1 cellular context compared by ENCODE assay signal in the genomic region with DNA sequence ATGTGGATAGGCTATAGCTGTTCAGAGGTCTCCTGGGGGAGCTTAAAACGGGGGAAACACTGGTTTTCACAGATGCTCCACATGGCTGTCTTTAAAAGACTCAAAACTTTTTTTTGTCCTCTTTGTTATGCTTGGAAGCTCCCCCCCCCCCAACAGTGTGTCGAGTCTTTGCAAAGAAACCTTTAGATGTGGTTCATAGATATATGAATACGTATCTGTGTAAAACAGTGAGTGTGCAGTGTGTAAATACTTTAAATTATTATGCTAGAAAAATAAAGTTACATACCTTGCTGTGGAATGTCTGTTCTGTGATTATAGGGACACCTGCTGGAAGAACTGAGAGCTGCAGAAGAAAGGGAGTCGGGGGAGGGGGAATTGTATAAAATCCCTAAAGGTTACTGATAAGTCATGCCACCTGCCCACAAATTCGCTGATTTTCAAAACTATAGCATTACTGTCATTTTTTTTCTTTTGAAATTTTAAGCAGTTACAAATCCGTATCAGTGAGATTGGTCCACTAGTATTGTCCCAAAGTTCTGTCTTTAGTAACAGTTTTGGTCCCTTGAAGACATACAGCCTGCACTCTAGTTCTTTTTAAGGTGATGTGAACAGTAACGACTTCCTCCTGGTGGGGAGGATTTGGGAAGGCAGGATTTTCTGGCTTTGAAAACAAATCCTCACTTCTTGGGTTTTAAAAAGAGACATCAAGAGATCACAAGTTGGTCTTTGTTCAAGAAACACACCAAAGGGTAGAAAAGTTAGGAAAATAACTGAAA.
TF ChIP-seq lines count a peak whose summit lies in the region.

No MANE protein-coding gene starts in this region.

TF ChIP-seq in HEK293, 187 proteins besides CTCF, POLR2A, EP300 and RAD21 (continued from another document):
- TF ChIP-seq, protein P1, sequence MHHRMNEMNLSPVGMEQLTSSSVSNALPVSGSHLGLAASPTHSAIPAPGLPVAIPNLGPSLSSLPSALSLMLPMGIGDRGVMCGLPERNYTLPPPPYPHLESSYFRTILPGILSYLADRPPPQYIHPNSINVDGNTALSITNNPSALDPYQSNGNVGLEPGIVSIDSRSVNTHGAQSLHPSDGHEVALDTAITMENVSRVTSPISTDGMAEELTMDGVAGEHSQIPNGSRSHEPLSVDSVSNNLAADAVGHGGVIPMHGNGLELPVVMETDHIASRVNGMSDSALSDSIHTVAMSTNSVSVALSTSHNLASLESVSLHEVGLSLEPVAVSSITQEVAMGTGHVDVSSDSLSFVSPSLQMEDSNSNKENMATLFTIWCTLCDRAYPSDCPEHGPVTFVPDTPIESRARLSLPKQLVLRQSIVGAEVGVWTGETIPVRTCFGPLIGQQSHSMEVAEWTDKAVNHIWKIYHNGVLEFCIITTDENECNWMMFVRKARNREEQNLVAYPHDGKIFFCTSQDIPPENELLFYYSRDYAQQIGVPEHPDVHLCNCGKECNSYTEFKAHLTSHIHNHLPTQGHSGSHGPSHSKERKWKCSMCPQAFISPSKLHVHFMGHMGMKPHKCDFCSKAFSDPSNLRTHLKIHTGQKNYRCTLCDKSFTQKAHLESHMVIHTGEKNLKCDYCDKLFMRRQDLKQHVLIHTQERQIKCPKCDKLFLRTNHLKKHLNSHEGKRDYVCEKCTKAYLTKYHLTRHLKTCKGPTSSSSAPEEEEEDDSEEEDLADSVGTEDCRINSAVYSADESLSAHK (tag by site-specific recombination; IDR thresholded peaks at IDR 0.05), result peak; percentile 58; the same call in 1 of the 2 replicates
- TF ChIP-seq, protein P2, sequence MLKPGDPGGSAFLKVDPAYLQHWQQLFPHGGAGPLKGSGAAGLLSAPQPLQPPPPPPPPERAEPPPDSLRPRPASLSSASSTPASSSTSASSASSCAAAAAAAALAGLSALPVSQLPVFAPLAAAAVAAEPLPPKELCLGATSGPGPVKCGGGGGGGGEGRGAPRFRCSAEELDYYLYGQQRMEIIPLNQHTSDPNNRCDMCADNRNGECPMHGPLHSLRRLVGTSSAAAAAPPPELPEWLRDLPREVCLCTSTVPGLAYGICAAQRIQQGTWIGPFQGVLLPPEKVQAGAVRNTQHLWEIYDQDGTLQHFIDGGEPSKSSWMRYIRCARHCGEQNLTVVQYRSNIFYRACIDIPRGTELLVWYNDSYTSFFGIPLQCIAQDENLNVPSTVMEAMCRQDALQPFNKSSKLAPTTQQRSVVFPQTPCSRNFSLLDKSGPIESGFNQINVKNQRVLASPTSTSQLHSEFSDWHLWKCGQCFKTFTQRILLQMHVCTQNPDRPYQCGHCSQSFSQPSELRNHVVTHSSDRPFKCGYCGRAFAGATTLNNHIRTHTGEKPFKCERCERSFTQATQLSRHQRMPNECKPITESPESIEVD (tag by site-specific recombination; IDR thresholded peaks at IDR 0.05), result peak; percentile 62
- TF ChIP-seq, protein P3, sequence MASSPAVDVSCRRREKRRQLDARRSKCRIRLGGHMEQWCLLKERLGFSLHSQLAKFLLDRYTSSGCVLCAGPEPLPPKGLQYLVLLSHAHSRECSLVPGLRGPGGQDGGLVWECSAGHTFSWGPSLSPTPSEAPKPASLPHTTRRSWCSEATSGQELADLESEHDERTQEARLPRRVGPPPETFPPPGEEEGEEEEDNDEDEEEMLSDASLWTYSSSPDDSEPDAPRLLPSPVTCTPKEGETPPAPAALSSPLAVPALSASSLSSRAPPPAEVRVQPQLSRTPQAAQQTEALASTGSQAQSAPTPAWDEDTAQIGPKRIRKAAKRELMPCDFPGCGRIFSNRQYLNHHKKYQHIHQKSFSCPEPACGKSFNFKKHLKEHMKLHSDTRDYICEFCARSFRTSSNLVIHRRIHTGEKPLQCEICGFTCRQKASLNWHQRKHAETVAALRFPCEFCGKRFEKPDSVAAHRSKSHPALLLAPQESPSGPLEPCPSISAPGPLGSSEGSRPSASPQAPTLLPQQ (tag by site-specific recombination; IDR thresholded peaks at IDR 0.05), result no peak
- TF ChIP-seq ZNF24 (tag by site-specific recombination; IDR thresholded peaks at IDR 0.05) (no peak), ZNF843 (tag by site-specific recombination; IDR thresholded peaks at IDR 0.05) (no peak), ZNF521 (tag by site-specific recombination; IDR thresholded peaks at IDR 0.05) (no peak), ZNF133 (tag by site-specific recombination; IDR thresholded peaks at IDR 0.05) (no peak), ZNF433 (tag by site-specific recombination; IDR thresholded peaks at IDR 0.05; ENCODE audit: low read depth) (no peak), ZNF558 (tag by site-specific recombination; IDR thresholded peaks at IDR 0.05) (peak; percentile 60; the same call in 1 of the 2 replicates), ZNF324 (tag by site-specific recombination; IDR thresholded peaks at IDR 0.05) (no peak), ZNF223 (tag by site-specific recombination; IDR thresholded peaks at IDR 0.05) (no peak), ZNF394 (tag by site-specific recombination; IDR thresholded peaks at IDR 0.05; ENCODE audit: borderline replicate concordance) (peak; percentile 28; the same call in 1 of the 2 replicates), ZNF501 (tag by site-specific recombination; IDR thresholded peaks at IDR 0.05) (no peak), BCL11B (tag by site-specific recombination; IDR thresholded peaks at IDR 0.05; ENCODE audit: low read depth) (no peak), ZNF2 (tag by site-specific recombination; IDR thresholded peaks at IDR 0.05) (0 out of 2 replicates have a peak, but pooled peaks have one; percentile 39), ZNF792 (tag by site-specific recombination; IDR thresholded peaks at IDR 0.05) (no peak), ZEB2 (tag by site-specific recombination; IDR thresholded peaks at IDR 0.05) (peak; percentile 38; the same call in 1 of the 2 replicates), ZNF561 (tag by site-specific recombination; IDR thresholded peaks at IDR 0.05; ENCODE audit: borderline replicate concordance) (no peak), ZBTB7A (tag by site-specific recombination; IDR thresholded peaks at IDR 0.05; ENCODE audit: low read depth) (no peak), ZNF660 (tag by site-specific recombination; IDR thresholded peaks at IDR 0.05) (0 out of 2 replicates have a peak, but pooled peaks have one; percentile 44), ZNF610 (tag by site-specific recombination; IDR thresholded peaks at IDR 0.05; ENCODE audit: borderline replicate concordance) (no peak), ZNF600 (tag by site-specific recombination; IDR thresholded peaks at IDR 0.05) (0 out of 2 replicates have a peak, but pooled peaks have one; percentile 28), SP7 (tag by site-specific recombination; IDR thresholded peaks at IDR 0.05) (0 out of 2 replicates have a peak, but pooled peaks have one; percentile 25)
- TF ChIP-seq, protein P4, sequence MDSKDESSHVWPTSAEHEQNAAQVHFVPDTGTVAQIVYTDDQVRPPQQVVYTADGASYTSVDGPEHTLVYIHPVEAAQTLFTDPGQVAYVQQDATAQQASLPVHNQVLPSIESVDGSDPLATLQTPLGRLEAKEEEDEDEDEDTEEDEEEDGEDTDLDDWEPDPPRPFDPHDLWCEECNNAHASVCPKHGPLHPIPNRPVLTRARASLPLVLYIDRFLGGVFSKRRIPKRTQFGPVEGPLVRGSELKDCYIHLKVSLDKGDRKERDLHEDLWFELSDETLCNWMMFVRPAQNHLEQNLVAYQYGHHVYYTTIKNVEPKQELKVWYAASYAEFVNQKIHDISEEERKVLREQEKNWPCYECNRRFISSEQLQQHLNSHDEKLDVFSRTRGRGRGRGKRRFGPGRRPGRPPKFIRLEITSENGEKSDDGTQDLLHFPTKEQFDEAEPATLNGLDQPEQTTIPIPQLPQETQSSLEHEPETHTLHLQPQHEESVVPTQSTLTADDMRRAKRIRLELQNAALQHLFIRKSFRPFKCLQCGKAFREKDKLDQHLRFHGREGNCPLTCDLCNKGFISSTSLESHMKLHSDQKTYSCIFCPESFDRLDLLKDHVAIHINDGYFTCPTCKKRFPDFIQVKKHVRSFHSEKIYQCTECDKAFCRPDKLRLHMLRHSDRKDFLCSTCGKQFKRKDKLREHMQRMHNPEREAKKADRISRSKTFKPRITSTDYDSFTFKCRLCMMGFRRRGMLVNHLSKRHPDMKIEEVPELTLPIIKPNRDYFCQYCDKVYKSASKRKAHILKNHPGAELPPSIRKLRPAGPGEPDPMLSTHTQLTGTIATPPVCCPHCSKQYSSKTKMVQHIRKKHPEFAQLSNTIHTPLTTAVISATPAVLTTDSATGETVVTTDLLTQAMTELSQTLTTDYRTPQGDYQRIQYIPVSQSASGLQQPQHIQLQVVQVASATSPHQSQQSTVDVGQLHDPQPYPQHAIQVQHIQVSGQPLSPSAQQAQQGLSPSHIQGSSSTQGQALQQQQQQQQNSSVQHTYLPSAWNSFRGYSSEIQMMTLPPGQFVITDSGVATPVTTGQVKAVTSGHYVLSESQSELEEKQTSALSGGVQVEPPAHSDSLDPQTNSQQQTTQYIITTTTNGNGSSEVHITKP (tag by site-specific recombination; IDR thresholded peaks at IDR 0.05), result peak; percentile 52
- TF ChIP-seq, protein P5, sequence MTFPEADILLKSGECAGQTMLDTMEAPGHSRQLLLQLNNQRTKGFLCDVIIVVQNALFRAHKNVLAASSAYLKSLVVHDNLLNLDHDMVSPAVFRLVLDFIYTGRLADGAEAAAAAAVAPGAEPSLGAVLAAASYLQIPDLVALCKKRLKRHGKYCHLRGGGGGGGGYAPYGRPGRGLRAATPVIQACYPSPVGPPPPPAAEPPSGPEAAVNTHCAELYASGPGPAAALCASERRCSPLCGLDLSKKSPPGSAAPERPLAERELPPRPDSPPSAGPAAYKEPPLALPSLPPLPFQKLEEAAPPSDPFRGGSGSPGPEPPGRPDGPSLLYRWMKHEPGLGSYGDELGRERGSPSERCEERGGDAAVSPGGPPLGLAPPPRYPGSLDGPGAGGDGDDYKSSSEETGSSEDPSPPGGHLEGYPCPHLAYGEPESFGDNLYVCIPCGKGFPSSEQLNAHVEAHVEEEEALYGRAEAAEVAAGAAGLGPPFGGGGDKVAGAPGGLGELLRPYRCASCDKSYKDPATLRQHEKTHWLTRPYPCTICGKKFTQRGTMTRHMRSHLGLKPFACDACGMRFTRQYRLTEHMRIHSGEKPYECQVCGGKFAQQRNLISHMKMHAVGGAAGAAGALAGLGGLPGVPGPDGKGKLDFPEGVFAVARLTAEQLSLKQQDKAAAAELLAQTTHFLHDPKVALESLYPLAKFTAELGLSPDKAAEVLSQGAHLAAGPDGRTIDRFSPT (tag by site-specific recombination; IDR thresholded peaks at IDR 0.05), result no peak
- TF ChIP-seq, protein P6, sequence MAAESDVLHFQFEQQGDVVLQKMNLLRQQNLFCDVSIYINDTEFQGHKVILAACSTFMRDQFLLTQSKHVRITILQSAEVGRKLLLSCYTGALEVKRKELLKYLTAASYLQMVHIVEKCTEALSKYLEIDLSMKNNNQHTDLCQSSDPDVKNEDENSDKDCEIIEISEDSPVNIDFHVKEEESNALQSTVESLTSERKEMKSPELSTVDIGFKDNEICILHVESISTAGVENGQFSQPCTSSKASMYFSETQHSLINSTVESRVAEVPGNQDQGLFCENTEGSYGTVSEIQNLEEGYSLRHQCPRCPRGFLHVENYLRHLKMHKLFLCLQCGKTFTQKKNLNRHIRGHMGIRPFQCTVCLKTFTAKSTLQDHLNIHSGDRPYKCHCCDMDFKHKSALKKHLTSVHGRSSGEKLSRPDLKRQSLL (tag by site-specific recombination; IDR thresholded peaks at IDR 0.05), result no peak
- TF ChIP-seq, protein P7, sequence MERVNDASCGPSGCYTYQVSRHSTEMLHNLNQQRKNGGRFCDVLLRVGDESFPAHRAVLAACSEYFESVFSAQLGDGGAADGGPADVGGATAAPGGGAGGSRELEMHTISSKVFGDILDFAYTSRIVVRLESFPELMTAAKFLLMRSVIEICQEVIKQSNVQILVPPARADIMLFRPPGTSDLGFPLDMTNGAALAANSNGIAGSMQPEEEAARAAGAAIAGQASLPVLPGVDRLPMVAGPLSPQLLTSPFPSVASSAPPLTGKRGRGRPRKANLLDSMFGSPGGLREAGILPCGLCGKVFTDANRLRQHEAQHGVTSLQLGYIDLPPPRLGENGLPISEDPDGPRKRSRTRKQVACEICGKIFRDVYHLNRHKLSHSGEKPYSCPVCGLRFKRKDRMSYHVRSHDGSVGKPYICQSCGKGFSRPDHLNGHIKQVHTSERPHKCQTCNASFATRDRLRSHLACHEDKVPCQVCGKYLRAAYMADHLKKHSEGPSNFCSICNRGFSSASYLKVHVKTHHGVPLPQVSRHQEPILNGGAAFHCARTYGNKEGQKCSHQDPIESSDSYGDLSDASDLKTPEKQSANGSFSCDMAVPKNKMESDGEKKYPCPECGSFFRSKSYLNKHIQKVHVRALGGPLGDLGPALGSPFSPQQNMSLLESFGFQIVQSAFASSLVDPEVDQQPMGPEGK (tag by site-specific recombination; IDR thresholded peaks at IDR 0.05), result peak; percentile 32; the same call in 1 of the 2 replicates
